Comparison of ENCODE assay signal across 3 cellular contexts in the genomic region with DNA sequence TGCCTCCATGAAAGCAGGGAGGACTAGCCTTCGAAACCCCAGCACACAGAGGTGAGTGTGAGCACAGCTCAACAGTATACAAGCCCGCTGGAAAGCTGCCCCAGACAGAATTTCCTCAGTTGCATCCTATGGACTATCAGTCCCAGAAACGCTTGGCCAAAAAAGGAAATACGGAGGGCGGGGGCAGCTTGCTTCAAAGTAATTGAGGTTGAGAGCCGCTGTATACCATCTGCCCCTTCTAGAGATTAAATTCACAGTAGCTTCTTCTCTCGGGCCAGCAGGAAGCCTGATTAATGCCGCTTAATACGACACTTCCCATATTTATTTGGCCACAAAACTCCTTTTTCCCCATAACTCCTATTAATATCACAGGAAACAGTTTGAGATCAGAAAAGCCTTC.
TF ChIP-seq lines count a peak whose summit lies in the region.

No MANE protein-coding gene starts in this region.

TF ChIP-seq in liver, 16 proteins besides CTCF, POLR2A, EP300 and RAD21 (continued from another document):
- TF ChIP-seq, protein P1, sequence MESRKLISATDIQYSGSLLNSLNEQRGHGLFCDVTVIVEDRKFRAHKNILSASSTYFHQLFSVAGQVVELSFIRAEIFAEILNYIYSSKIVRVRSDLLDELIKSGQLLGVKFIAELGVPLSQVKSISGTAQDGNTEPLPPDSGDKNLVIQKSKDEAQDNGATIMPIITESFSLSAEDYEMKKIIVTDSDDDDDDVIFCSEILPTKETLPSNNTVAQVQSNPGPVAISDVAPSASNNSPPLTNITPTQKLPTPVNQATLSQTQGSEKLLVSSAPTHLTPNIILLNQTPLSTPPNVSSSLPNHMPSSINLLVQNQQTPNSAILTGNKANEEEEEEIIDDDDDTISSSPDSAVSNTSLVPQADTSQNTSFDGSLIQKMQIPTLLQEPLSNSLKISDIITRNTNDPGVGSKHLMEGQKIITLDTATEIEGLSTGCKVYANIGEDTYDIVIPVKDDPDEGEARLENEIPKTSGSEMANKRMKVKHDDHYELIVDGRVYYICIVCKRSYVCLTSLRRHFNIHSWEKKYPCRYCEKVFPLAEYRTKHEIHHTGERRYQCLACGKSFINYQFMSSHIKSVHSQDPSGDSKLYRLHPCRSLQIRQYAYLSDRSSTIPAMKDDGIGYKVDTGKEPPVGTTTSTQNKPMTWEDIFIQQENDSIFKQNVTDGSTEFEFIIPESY (IDR thresholded peaks at IDR 0.05): no peak
- TF ChIP-seq JUND (IDR thresholded peaks at IDR 0.05) (no peak), YY1 (IDR thresholded peaks at IDR 0.05) (no peak), SP1 (IDR thresholded peaks at IDR 0.05) (no peak), NR2F2 (IDR thresholded peaks at IDR 0.05) (no peak), TAF1 (conservative IDR thresholded peaks at IDR 0.05) (no peak), HNF4G (IDR thresholded peaks at IDR 0.05) (no peak), FOXA2 (IDR thresholded peaks at IDR 0.05) (no peak)
- TF ChIP-seq, protein P2, sequence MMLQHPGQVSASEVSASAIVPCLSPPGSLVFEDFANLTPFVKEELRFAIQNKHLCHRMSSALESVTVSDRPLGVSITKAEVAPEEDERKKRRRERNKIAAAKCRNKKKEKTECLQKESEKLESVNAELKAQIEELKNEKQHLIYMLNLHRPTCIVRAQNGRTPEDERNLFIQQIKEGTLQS (IDR thresholded peaks at IDR 0.05): no peak

TF ChIP-seq in HepG2, 621 proteins besides CTCF, POLR2A, EP300 and RAD21 (continued from another document):
- TF ChIP-seq, protein P3, sequence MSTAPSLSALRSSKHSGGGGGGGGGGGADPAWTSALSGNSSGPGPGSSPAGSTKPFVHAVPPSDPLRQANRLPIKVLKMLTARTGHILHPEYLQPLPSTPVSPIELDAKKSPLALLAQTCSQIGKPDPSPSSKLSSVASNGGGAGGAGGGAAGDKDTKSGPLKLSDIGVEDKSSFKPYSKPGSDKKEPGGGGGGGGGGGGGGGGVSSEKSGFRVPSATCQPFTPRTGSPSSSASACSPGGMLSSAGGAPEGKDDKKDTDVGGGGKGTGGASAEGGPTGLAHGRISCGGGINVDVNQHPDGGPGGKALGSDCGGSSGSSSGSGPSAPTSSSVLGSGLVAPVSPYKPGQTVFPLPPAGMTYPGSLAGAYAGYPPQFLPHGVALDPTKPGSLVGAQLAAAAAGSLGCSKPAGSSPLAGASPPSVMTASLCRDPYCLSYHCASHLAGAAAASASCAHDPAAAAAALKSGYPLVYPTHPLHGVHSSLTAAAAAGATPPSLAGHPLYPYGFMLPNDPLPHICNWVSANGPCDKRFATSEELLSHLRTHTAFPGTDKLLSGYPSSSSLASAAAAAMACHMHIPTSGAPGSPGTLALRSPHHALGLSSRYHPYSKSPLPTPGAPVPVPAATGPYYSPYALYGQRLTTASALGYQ (CRISPR knock-in tag; IDR thresholded peaks at IDR 0.05): no peak
- TF ChIP-seq SIX1 (CRISPR knock-in tag; IDR thresholded peaks at IDR 0.05; ENCODE audit: borderline replicate concordance) (no peak), ATF4 (CRISPR knock-in tag; IDR thresholded peaks at IDR 0.05) (no peak), MATR3 (CRISPR knock-in tag; IDR thresholded peaks at IDR 0.05) (no peak), ESRRA (CRISPR knock-in tag; IDR thresholded peaks at IDR 0.05; ENCODE audit: low read depth) (no peak), MAZ (IDR thresholded peaks at IDR 0.05; ENCODE audit: borderline replicate concordance, low read depth, low read length) (no peak), MAZ (CRISPR knock-in tag; IDR thresholded peaks at IDR 0.05; ENCODE audit: low read depth) (no peak), HNF1A (IDR thresholded peaks at IDR 0.05; ENCODE audit: low read depth) (no peak), HNF1A (CRISPR knock-in tag; IDR thresholded peaks at IDR 0.05; ENCODE audit: borderline replicate concordance) (no peak)

TF ChIP-seq in SK-N-SH, 30 proteins besides CTCF, POLR2A, EP300 and RAD21 (continued from another document):
- TF ChIP-seq REST (IDR thresholded peaks at IDR 0.05; ENCODE audit: low read depth, low read length) (no peak), MXI1 (IDR thresholded peaks at IDR 0.05; ENCODE audit: low read depth, low read length) (no peak), RXRA (IDR thresholded peaks at IDR 0.05; ENCODE audit: borderline replicate concordance, low read depth) (no peak), YY1 (IDR thresholded peaks at IDR 0.05; ENCODE audit: low read depth) (no peak), TCF12 (IDR thresholded peaks at IDR 0.05) (no peak), PBX3 (IDR thresholded peaks at IDR 0.05) (no peak), NFIC (IDR thresholded peaks at IDR 0.05; ENCODE audit: borderline replicate concordance) (no peak), RFX5 (IDR thresholded peaks at IDR 0.05; ENCODE audit: low read length) (no peak), MAX (IDR thresholded peaks at IDR 0.05; ENCODE audit: low read depth) (no peak), RCOR1 (IDR thresholded peaks at IDR 0.05; ENCODE audit: low read length) (no peak), TAF1 (IDR thresholded peaks at IDR 0.05; ENCODE audit: borderline replicate concordance, low read depth, low read length) (no peak), FOXM1 (IDR thresholded peaks at IDR 0.05; ENCODE audit: low read depth) (no peak), TEAD4 (IDR thresholded peaks at IDR 0.05; ENCODE audit: borderline replicate concordance, insufficient read depth) (no peak), SIN3A (IDR thresholded peaks at IDR 0.05; ENCODE audit: borderline replicate concordance, low read depth, low read length) (no peak)
- TF ChIP-seq, protein P4, sequence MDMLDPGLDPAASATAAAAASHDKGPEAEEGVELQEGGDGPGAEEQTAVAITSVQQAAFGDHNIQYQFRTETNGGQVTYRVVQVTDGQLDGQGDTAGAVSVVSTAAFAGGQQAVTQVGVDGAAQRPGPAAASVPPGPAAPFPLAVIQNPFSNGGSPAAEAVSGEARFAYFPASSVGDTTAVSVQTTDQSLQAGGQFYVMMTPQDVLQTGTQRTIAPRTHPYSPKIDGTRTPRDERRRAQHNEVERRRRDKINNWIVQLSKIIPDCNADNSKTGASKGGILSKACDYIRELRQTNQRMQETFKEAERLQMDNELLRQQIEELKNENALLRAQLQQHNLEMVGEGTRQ (IDR thresholded peaks at IDR 0.05; ENCODE audit: borderline replicate concordance, low read depth, low read length): no peak
- TF ChIP-seq, protein P5, sequence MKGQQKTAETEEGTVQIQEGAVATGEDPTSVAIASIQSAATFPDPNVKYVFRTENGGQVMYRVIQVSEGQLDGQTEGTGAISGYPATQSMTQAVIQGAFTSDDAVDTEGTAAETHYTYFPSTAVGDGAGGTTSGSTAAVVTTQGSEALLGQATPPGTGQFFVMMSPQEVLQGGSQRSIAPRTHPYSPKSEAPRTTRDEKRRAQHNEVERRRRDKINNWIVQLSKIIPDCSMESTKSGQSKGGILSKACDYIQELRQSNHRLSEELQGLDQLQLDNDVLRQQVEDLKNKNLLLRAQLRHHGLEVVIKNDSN (IDR thresholded peaks at IDR 0.05; ENCODE audit: borderline replicate concordance, low read depth): no peak
